Comparison of ENCODE assay signal across 1 cellular context in genomic region chr16:1564325-1564724, GRCh38.
A peak's percentile ranks its signal among the peaks of the same experiment; 100 is the strongest.
TF ChIP-seq lines count a peak whose summit lies in the region.

No MANE protein-coding gene starts in this region.

TF ChIP-seq in HepG2, 621 proteins besides CTCF, POLR2A, EP300 and RAD21:
- peak; percentile 53 for TF ChIP-seq STAG1 (CRISPR knock-in tag; IDR thresholded peaks at IDR 0.05)
- TF ChIP-seq, protein P1, sequence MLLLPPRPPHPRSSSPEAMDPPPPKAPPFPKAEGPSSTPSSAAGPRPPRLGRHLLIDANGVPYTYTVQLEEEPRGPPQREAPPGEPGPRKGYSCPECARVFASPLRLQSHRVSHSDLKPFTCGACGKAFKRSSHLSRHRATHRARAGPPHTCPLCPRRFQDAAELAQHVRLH (CRISPR knock-in tag; IDR thresholded peaks at IDR 0.05; ENCODE audit: borderline replicate concordance, low read depth) = no peak
